ENCODE assay signal across 1 cellular context in the genomic region with DNA sequence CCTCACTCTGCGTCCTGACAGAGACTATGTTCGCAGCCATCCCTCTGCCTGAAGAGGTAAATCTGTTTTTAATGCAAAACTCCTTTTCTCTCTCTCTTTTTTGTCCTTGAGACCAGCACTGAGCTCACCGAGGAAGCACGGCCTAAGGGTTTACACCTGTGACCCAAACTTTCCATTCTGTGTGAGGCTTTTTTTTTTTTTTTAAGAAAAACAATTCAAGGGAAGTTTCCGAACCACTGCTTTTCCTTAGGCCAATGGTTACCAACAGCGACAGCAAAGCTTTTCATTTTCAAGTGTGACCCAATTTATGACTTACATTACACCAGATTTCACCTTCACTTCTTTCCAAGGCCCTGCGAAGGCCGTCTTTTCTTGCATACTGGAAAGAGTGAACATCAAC.
TF ChIP-seq lines count a peak whose summit lies in the region.

No MANE protein-coding gene starts in this region.

TF ChIP-seq in A549, 52 proteins besides CTCF, POLR2A, EP300 and RAD21 (continued from another document):
- TF ChIP-seq, protein P1, sequence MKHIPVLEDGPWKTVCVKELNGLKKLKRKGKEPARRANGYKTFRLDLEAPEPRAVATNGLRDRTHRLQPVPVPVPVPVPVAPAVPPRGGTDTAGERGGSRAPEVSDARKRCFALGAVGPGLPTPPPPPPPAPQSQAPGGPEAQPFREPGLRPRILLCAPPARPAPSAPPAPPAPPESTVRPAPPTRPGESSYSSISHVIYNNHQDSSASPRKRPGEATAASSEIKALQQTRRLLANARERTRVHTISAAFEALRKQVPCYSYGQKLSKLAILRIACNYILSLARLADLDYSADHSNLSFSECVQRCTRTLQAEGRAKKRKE (CRISPR knock-in tag; IDR thresholded peaks at IDR 0.05; ENCODE audit: low read depth), result no peak
